In genomic region chr16:30778549-30779244, GRCh38 we compare ENCODE assay signal across 1 cellular context.
A peak's percentile ranks its signal among the peaks of the same experiment; 100 is the strongest.
TF ChIP-seq lines count a peak whose summit lies in the region.

No MANE protein-coding gene starts in this region.

TF ChIP-seq in HepG2, 621 proteins besides CTCF, POLR2A, EP300 and RAD21 (continued from another document and continues in another):
- TF ChIP-seq HMGXB4 (CRISPR knock-in tag; IDR thresholded peaks at IDR 0.05; ENCODE audit: borderline replicate concordance in 1 of 2, low read depth in 1 of 2): no peak
- no peak for TF ChIP-seq ZNF83 (CRISPR knock-in tag; IDR thresholded peaks at IDR 0.05; ENCODE audit: borderline replicate concordance)
- TF ChIP-seq ZNF740 (CRISPR knock-in tag; IDR thresholded peaks at IDR 0.05): no peak
- TF ChIP-seq BCL3 (CRISPR knock-in tag; IDR thresholded peaks at IDR 0.05): no peak
- no peak for TF ChIP-seq ZSCAN20 (CRISPR knock-in tag; IDR thresholded peaks at IDR 0.05; ENCODE audit: borderline replicate concordance)
- no peak for TF ChIP-seq ARID3A (IDR thresholded peaks at IDR 0.05; ENCODE audit: low read depth, low read length)
- TF ChIP-seq ZNF232 (CRISPR knock-in tag; IDR thresholded peaks at IDR 0.05; ENCODE audit: borderline replicate concordance): no peak
- TF ChIP-seq ZNF333 (CRISPR knock-in tag; IDR thresholded peaks at IDR 0.05; ENCODE audit: borderline replicate concordance): 0 out of 2 replicates have a peak, but pooled peaks have one; percentile 30
- no peak for TF ChIP-seq SNAPC4 (CRISPR knock-in tag; IDR thresholded peaks at IDR 0.05)
- TF ChIP-seq ZNF484 (CRISPR knock-in tag; IDR thresholded peaks at IDR 0.05; ENCODE audit: borderline replicate concordance, low read depth): no peak
- no peak for TF ChIP-seq HIC2 (CRISPR knock-in tag; IDR thresholded peaks at IDR 0.05; ENCODE audit: low read depth)
- TF ChIP-seq KDM6A (CRISPR knock-in tag; IDR thresholded peaks at IDR 0.05; ENCODE audit: low read depth): no peak
- no peak for TF ChIP-seq KAT7 (CRISPR knock-in tag; IDR thresholded peaks at IDR 0.05; ENCODE audit: borderline replicate concordance)
- no peak for TF ChIP-seq UBTF (CRISPR knock-in tag; IDR thresholded peaks at IDR 0.05)
- no peak for TF ChIP-seq ZFP1 (CRISPR knock-in tag; IDR thresholded peaks at IDR 0.05)
- no peak for TF ChIP-seq HMG20B (CRISPR knock-in tag; conservative IDR thresholded peaks at IDR 0.05)
- TF ChIP-seq CSRNP2 (CRISPR knock-in tag; conservative IDR thresholded peaks at IDR 0.05; ENCODE audit: low read depth): no peak
- TF ChIP-seq ZNF432 (CRISPR knock-in tag; IDR thresholded peaks at IDR 0.05; ENCODE audit: borderline replicate concordance): no peak
- no peak for TF ChIP-seq ZNF510 (CRISPR knock-in tag; IDR thresholded peaks at IDR 0.05; ENCODE audit: low read depth)
- no peak for TF ChIP-seq YY1 (IDR thresholded peaks at IDR 0.05; ENCODE audit: insufficient read depth, insufficient replicate concordance, low read depth, low read length)
- no peak for TF ChIP-seq ZNF589 (CRISPR knock-in tag; conservative IDR thresholded peaks at IDR 0.05)
- no peak for TF ChIP-seq ZFP36L1 (CRISPR knock-in tag; IDR thresholded peaks at IDR 0.05)
- peak; percentile 25; the same call in 1 of the 2 replicates for TF ChIP-seq HES4 (CRISPR knock-in tag; IDR thresholded peaks at IDR 0.05; ENCODE audit: borderline replicate concordance)
- no peak for TF ChIP-seq CBX2 (IDR thresholded peaks at IDR 0.05; ENCODE audit: low read depth, low read length)
- no peak for TF ChIP-seq CBX2 (CRISPR knock-in tag; IDR thresholded peaks at IDR 0.05; ENCODE audit: low read depth)
- TF ChIP-seq TRIM24 (CRISPR knock-in tag; IDR thresholded peaks at IDR 0.05): no peak
- peak; percentile 81 for TF ChIP-seq AGO2 (optimal IDR thresholded peaks at IDR 0.05; ENCODE audit: low read depth, low read length)
- no peak for TF ChIP-seq SIN3B (IDR thresholded peaks at IDR 0.05; ENCODE audit: low read length)
- TF ChIP-seq SAP130 (CRISPR knock-in tag; IDR thresholded peaks at IDR 0.05; ENCODE audit: low read depth): no peak; the same call in 1 of the 2 replicates
- no peak; the same call in 1 of the 2 replicates for TF ChIP-seq ZNF501 (CRISPR knock-in tag; IDR thresholded peaks at IDR 0.05)
- no peak for TF ChIP-seq CC2D1A (CRISPR knock-in tag; IDR thresholded peaks at IDR 0.05)
- no peak for TF ChIP-seq KLF6 (CRISPR knock-in tag; IDR thresholded peaks at IDR 0.05)
- TF ChIP-seq ZFP36L2 (CRISPR knock-in tag; IDR thresholded peaks at IDR 0.05): no peak
- no peak for TF ChIP-seq ZNF609 (CRISPR knock-in tag; IDR thresholded peaks at IDR 0.05; ENCODE audit: borderline replicate concordance)
- no peak for TF ChIP-seq ZNF549 (CRISPR knock-in tag; IDR thresholded peaks at IDR 0.05)
- TF ChIP-seq ZNF724P (CRISPR knock-in tag; IDR thresholded peaks at IDR 0.05; ENCODE audit: borderline replicate concordance): no peak
- no peak for TF ChIP-seq SRY (CRISPR knock-in tag; IDR thresholded peaks at IDR 0.05)
